Comparison of ENCODE assay signal across 9 cellular contexts in the genomic region with DNA sequence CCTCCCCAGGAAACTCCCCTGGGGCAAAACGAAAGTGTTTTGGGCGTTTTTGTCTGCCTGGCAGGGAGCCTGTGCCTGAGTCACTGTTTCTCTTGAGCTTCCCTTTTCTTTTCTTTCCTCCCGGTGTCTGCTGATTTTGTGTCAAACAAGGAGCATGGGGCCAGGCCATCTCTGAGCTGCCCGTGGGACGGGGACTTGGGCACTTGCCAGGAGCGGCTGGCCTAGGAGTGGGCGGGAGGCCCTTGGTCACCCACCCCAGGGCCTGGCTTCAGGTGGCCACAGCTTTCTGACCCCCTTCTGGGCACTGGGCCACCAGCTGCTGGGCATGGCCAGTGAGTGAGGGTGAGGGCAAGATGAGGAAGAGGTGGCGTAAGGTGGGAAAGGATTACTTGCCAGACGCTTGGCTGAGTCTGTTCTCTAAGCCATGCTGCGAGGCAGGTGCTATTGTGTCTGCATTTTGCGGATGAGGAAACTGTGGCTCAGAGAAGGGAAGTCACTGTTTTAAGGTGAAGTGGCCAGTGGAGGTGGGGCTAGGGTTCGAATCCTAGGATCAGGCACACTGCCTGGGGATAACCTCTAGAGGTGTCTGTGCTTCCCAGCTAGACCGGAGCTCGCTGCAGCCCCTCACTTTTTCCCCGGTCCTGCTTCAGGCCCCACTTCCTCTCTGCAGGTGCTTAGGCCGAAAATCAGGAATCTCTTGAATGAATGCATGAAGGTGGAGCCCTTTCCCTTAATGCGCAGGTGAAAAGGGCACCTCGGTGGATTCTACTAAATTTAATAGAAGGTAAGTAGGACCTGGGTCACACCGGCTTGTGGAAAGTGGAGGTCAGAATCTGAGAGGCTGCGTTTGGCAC. TPM values are rescaled to one million over a fixed set of nuclear protein-coding genes. Genes with fewer than 3 reads are reported as not detected.
DNase-seq lines count a peak whose midpoint lies in the region; ATAC-seq and TF ChIP-seq lines count a peak whose summit lies in the region.
"Had no signal": no experiment of that assay in that cellular context is flagged by ENCODE, and none has a peak within 500 bp of the region (broad histone marks: within the 10 kb centered on the region; RNA-seq: fewer than 3 reads in every experiment).

No MANE protein-coding gene starts in this region.

- H3K4me3 Mint-ChIP-seq in CD14-positive monocyte: peak overlapping the region; percentile 62 to 84
- peak overlapping the region; percentile 10 for H3K4me3 Mint-ChIP-seq in activated T-helper 2 cell treated with anti-CD3 and anti-CD28 coated beads, Interferon-gamma antibody, Interleukin-2, Interleukin-4, amounts not matched to agents 10 μg/mL and 5 μg/mL and 100 μg/mL, durations not matched to agents 14 hours and 24 hours and 36 hours (ENCODE audit: low read depth)
- no peak overlapping the region for H3K4me3 Mint-ChIP-seq in CD4-positive, alpha-beta T cell

- H3K56ac ChIP-seq in IMR-90 (ENCODE audit: extremely low read depth, insufficient read depth, low read length): no peak overlapping the region

- TF ChIP-seq CTCF in CD14-positive monocyte (IDR thresholded peaks at IDR 0.05) (no peak), IMR-90 (conservative IDR thresholded peaks at IDR 0.05; ENCODE audit: low read depth, low read length) (no peak), lower lobe of right lung (IDR thresholded peaks at IDR 0.05) (no peak), testis (IDR thresholded peaks at IDR 0.05) (no peak)
- no peak for TF ChIP-seq CTCF in CD4-positive, alpha-beta T cell (IDR thresholded peaks at IDR 0.05)

- no peak overlapping the region; the same call in 1 of the 2 replicates for H4K5ac ChIP-seq in IMR-90 (ENCODE audit: low read depth, low read length)

- no peak overlapping the region for H2BK120ac ChIP-seq in IMR-90 (ENCODE audit: low read depth, low read length)

- H2BK5ac ChIP-seq in IMR-90 (ENCODE audit: low read depth, low read length, poor library complexity, severe bottlenecking): no peak overlapping the region

- CTCF ChIA-PET in IMR-90 (lab: Yijun Ruan, JAX): interaction anchor here (0.8 to 1.1 kb wide), 2 partner anchors 348 to 474 kb away, joined by 3 read pairs; no protein-coding TSS in a partner anchor
- CTCF ChIA-PET in CD4-positive, alpha-beta T cell (lab: Charles Lee): interaction anchor here (3.0 kb wide), 1 partner anchor 349 kb away, joined by 12 read pairs; a partner anchor contains a TSS

- H2AK5ac ChIP-seq in IMR-90 (ENCODE audit: low read depth, low read length): no peak overlapping the region

- ATAC-seq in IMR-90 (ENCODE audit: low read depth) (no peak), lower lobe of right lung (peak; percentile 2 to 15), GM19455 (IDR thresholded peaks at IDR 0.05; ENCODE audit: unreplicated experiment) (no peak), GM19324 (IDR thresholded peaks at IDR 0.05; ENCODE audit: low FRiP score, unreplicated experiment) (no peak)
- ATAC-seq in CD4-positive, alpha-beta T cell (ENCODE audit: poor library complexity): no peak

- H3K4me1 Mint-ChIP-seq in CD14-positive monocyte: peaks cover 78% of the 10 kb centered on the region
- H3K4me1 Mint-ChIP-seq in activated T-helper 2 cell treated with anti-CD3 and anti-CD28 coated beads, Interferon-gamma antibody, Interleukin-2, Interleukin-4, amounts not matched to agents 10 μg/mL and 5 μg/mL and 100 μg/mL, durations not matched to agents 14 hours and 24 hours and 36 hours (ENCODE audit: low read depth): peaks cover 35% of the 10 kb centered on the region
- H3K4me1 Mint-ChIP-seq in CD4-positive, alpha-beta T cell (ENCODE audit: low read depth): peaks cover 33% of the 10 kb centered on the region

- no peak for TF ChIP-seq RAD21 in IMR-90 (IDR thresholded peaks at IDR 0.05; ENCODE audit: low read length)

- peak overlapping the region; percentile 95 to 99 (median 97) for H3K27ac Mint-ChIP-seq in CD14-positive monocyte
- H3K27ac Mint-ChIP-seq in activated T-helper 2 cell treated with anti-CD3 and anti-CD28 coated beads, Interferon-gamma antibody, Interleukin-2, Interleukin-4, amounts not matched to agents 10 μg/mL and 5 μg/mL and 100 μg/mL, durations not matched to agents 14 hours and 24 hours and 36 hours: peak overlapping the region; percentile 74
- H3K27ac Mint-ChIP-seq in CD4-positive, alpha-beta T cell: no peak overlapping the region

- TF ChIP-seq POLR2A in IMR-90 (IDR thresholded peaks at IDR 0.05; ENCODE audit: low read depth, low read length) (no peak), testis (IDR thresholded peaks at IDR 0.05) (no peak)

- 9% methylated on average over 7 of the region's 20 CpGs; no CpG with 5 or more reads in 1 of the 2 experiments for whole genome bisulfite sequencing in IMR-90 (ENCODE audit: extremely low coverage in 2 of 2, insufficient read length in 1 of 2), 2 experiments
- 78% methylated on average over 20 of the region's 20 CpGs for WGBS in testis, 2 donors

- H3K4me2 ChIP-seq in IMR-90 (ENCODE audit: low read depth, low read length): peak overlapping the region; percentile 66

- H3K4me3 ChIP-seq in IMR-90 (ENCODE audit: insufficient read depth, low read depth, low read length) (no peak overlapping the region; the same call in 1 of the 2 replicates), lower lobe of right lung (peak overlapping the region; percentile 9), testis (no peak overlapping the region)

- BruUV-seq in IMR-90 (replicated peaks; lab: Mats Ljungman, UMichigan): no TSS peak

- H3K23ac ChIP-seq in IMR-90 (ENCODE audit: low read depth, low read length): no peak overlapping the region

- H2BK20ac ChIP-seq in IMR-90 (ENCODE audit: low read depth, low read length): no peak overlapping the region

- POLR2A ChIA-PET in IMR-90 (lab: Charles Lee; ENCODE audit: unreplicated experiment): no interaction called here
- POLR2A ChIA-PET in CD4-positive, alpha-beta T cell (lab: Charles Lee): no interaction called here

- peaks cover 12% of the 10 kb centered on the region; the same call in 1 of the 2 replicates for H3K4me1 ChIP-seq in IMR-90 (ENCODE audit: control insufficient read depth, insufficient read depth, low read length)
- peaks cover 53% of the 10 kb centered on the region for H3K4me1 ChIP-seq in lower lobe of right lung
- H3K4me1 ChIP-seq in testis: peaks cover 24% of the 10 kb centered on the region

- H3K36me3 ChIP-seq in IMR-90 (ENCODE audit: control insufficient read depth, insufficient read depth, low read length) (no peaks in the 10 kb centered on the region), lower lobe of right lung (no peaks in the 10 kb centered on the region), testis (ENCODE audit: low read depth, missing control alignments) (no peaks in the 10 kb centered on the region)

- H3K14ac ChIP-seq in IMR-90 (replicated peaks; ENCODE audit: low read depth, low read length): no peak overlapping the region

- no peak overlapping the region for H4K8ac ChIP-seq in IMR-90 (ENCODE audit: low read depth in 2 of 2, low read length in 2 of 2)

- H3K9me3 ChIP-seq in IMR-90 (ENCODE audit: control insufficient read depth, insufficient read depth, low read length) (no peaks in the 10 kb centered on the region), lower lobe of right lung (no peaks in the 10 kb centered on the region), testis (no peaks in the 10 kb centered on the region)
- H3K9me3 ChIP-seq in CD4-positive, alpha-beta T cell (ENCODE audit: control insufficient read depth, low read length): no peaks in the 10 kb centered on the region

- DNase-seq in CD14-positive monocyte (ENCODE audit: low spot score): peak; percentile 90
- DNase-seq in IMR-90: peak; percentile 49
- DNase-seq in activated T-helper 2 cell treated with anti-CD3 and anti-CD28 coated beads, Interferon-gamma antibody, Interleukin-2, Interleukin-4, amounts not matched to agents 10 μg/mL and 5 μg/mL and 100 μg/mL, durations not matched to agents 14 hours and 24 hours and 36 hours (ENCODE audit: low spot score): no peak
- peak; percentile 74 for DNase-seq in lower lobe of right lung
- no peak for DNase-seq in CD4-positive, alpha-beta T cell
- DNase-seq in testis: no peak

- H2BK15ac ChIP-seq in IMR-90 (ENCODE audit: low read depth, low read length): no peak overlapping the region

- dilution Hi-C loops in IMR-90 (cut with HindIII; ENCODE audit: low sequenced_read_pairs, unreplicated experiment): no loop called here

- no peaks in the 10 kb centered on the region for H3K79me1 ChIP-seq in IMR-90 (ENCODE audit: low read depth in 1 of 2, low read length in 2 of 2)

- in situ Hi-C loops in IMR-90 (cut with MboI; ENCODE audit: low sequenced_read_pairs): loop anchor here (5.0 kb wide), 3 partner anchors 273 to 473 kb away; a partner anchor contains a TSS

- H3K36me3 Mint-ChIP-seq in CD14-positive monocyte: no peaks in the 10 kb centered on the region
- no peaks in the 10 kb centered on the region for H3K36me3 Mint-ChIP-seq in activated T-helper 2 cell treated with anti-CD3 and anti-CD28 coated beads, Interferon-gamma antibody, Interleukin-2, Interleukin-4, amounts not matched to agents 10 μg/mL and 5 μg/mL and 100 μg/mL, durations not matched to agents 14 hours and 24 hours and 36 hours (ENCODE audit: low read depth)
- H3K36me3 Mint-ChIP-seq in CD4-positive, alpha-beta T cell (ENCODE audit: low read depth): no peaks in the 10 kb centered on the region

- H3K27me3 ChIP-seq in IMR-90 (ENCODE audit: control insufficient read depth, insufficient read depth, low read length) (peaks cover 4% of the 10 kb centered on the region; the same call in 1 of the 2 replicates), lower lobe of right lung (ENCODE audit: low read depth) (no peaks in the 10 kb centered on the region), testis (no peaks in the 10 kb centered on the region)
- H3K27me3 ChIP-seq in CD4-positive, alpha-beta T cell (ENCODE audit: control insufficient read depth, insufficient read depth, low read length): no peaks in the 10 kb centered on the region

- H3K27me3 Mint-ChIP-seq in CD14-positive monocyte (ENCODE audit: low read depth in 3 of 3): peaks cover 1 to 11% (median 3%) of the 10 kb centered on the region in 3 donors
- peaks cover 7% of the 10 kb centered on the region for H3K27me3 Mint-ChIP-seq in activated T-helper 2 cell treated with anti-CD3 and anti-CD28 coated beads, Interferon-gamma antibody, Interleukin-2, Interleukin-4, amounts not matched to agents 10 μg/mL and 5 μg/mL and 100 μg/mL, durations not matched to agents 14 hours and 24 hours and 36 hours (ENCODE audit: low read depth)
- H3K27me3 Mint-ChIP-seq in CD4-positive, alpha-beta T cell: no peaks in the 10 kb centered on the region

- H2AFZ ChIP-seq in IMR-90 (replicated peaks; ENCODE audit: low read length, poor library complexity): peak overlapping the region; percentile 84

- no peak overlapping the region for H3K4ac ChIP-seq in IMR-90 (ENCODE audit: low read depth, low read length)

- no peak overlapping the region for H3K18ac ChIP-seq in IMR-90 (ENCODE audit: low read depth, low read length)

- H4K91ac ChIP-seq in IMR-90 (ENCODE audit: insufficient read depth, low read depth, low read length): no peak overlapping the region

- H2AK9ac ChIP-seq in IMR-90 (replicated peaks; ENCODE audit: low read depth, low read length, poor library complexity): peak overlapping the region; percentile 44

- intact Hi-C loops in CD14-positive monocyte (cut with micrococcal nuclease): loop anchor here (2.0 to 10.0 kb wide), 5 partner anchors 43 to 348 kb away; a partner anchor contains a TSS
- intact Hi-C loops in IMR-90 (cut with micrococcal nuclease): no loop called here
- intact Hi-C loops in activated T-helper 2 cell treated with anti-CD3 and anti-CD28 coated beads, Interferon-gamma antibody, Interleukin-2, Interleukin-4, amounts not matched to agents 10 μg/mL and 5 μg/mL and 100 μg/mL, durations not matched to agents 14 hours and 24 hours and 36 hours (cut with micrococcal nuclease): loop anchor here (5.0 kb wide), 1 partner anchor 368 kb away; a partner anchor contains a TSS
- intact Hi-C loops in lower lobe of right lung (cut with DNase I): no loop called here
- intact Hi-C loops in CD4-positive, alpha-beta T cell (cut with DNase I, micrococcal nuclease): loop anchor here (5.0 kb wide), 4 partner anchors 163 to 1153 kb away; a partner anchor contains a TSS
- intact Hi-C loops in testis (cut with DNase I; ENCODE audit: low total_unique reads): no loop called here

- no peaks in the 10 kb centered on the region for H4K20me1 ChIP-seq in IMR-90 (ENCODE audit: insufficient read depth, low read length)

- H3K27ac ChIP-seq in IMR-90 (ENCODE audit: insufficient read depth, low read length) (no peak overlapping the region), lower lobe of right lung (peak overlapping the region; percentile 69), testis (no peak overlapping the region)
- H3K27ac ChIP-seq in CD4-positive, alpha-beta T cell (ENCODE audit: low read depth, low read length): no peak overlapping the region

- no peaks in the 10 kb centered on the region for H3K9me3 Mint-ChIP-seq in CD14-positive monocyte
- no peaks in the 10 kb centered on the region for H3K9me3 Mint-ChIP-seq in activated T-helper 2 cell treated with anti-CD3 and anti-CD28 coated beads, Interferon-gamma antibody, Interleukin-2, Interleukin-4, amounts not matched to agents 10 μg/mL and 5 μg/mL and 100 μg/mL, durations not matched to agents 14 hours and 24 hours and 36 hours
- no peaks in the 10 kb centered on the region for H3K9me3 Mint-ChIP-seq in CD4-positive, alpha-beta T cell

- H3K9ac ChIP-seq in IMR-90 (ENCODE audit: low read depth, low read length): no peak overlapping the region

- H3K9me1 ChIP-seq in IMR-90 (ENCODE audit: insufficient read depth, low read length): no peaks in the 10 kb centered on the region; the same call in 1 of the 2 replicates

RNA-seq across cellular contexts. Expression of a gene that starts 7.8 kb away (rescaled TPM):
- polyA plus RNA-seq in CD14-positive monocyte: 10 to 100 TPM; 36.0 to 69.7 TPM
- not detected in 2 replicates for total RNA-seq in IMR-90 (2012; rRNA removed)
- polyA plus RNA-seq in IMR-90 (2012; rRNA removed): not detected in 2 replicates
- polyA plus RNA-seq in IMR-90 (2012; cell fraction: cytosol; rRNA removed): not detected in 2 replicates
- polyA plus RNA-seq in IMR-90 (2012; cell fraction: nucleus; rRNA removed; ENCODE audit: low replicate concordance): not detected in 2 replicates
- total RNA-seq in activated T-helper 2 cell treated with anti-CD3 and anti-CD28 coated beads, Interferon-gamma antibody, Interleukin-2, Interleukin-4, amounts not matched to agents 10 μg/mL and 5 μg/mL and 100 μg/mL, durations not matched to agents 14 hours and 24 hours and 36 hours: 0.21 and 0.23 TPM in 2 replicates
- total RNA-seq in lower lobe of right lung: 21.8 TPM
- total RNA-seq in CD4-positive, alpha-beta T cell: under 1 TPM; 0.34 to 0.38 TPM
- 1 to 10 TPM in 1 of 2 donors, under 1 TPM in 1; 0.71 to 1.2 TPM for total RNA-seq in testis
- polyA plus RNA-seq in testis (ENCODE audit: insufficient read depth, low read depth, low replicate concordance): 2.8 TPM
- total RNA-seq: SK-MEL-5 had no signal

Comparison
In these comparisons a context has a peak if more than half of its experiments do, and no peak if none do; other contexts are left out.
1. DNase-seq: peak in CD14-positive monocyte (single experiment), IMR-90 (single experiment) and lower lobe of right lung (single experiment); none in activated T-helper 2 cell treated with anti-CD3 and anti-CD28 coated beads, Interferon-gamma antibody, Interleukin-2, Interleukin-4, amounts not matched to agents 10 μg/mL and 5 μg/mL and 100 μg/mL, durations not matched to agents 14 hours and 24 hours and 36 hours (single experiment), CD4-positive, alpha-beta T cell (0 of 10) and testis (single experiment).
2. ATAC-seq: peak in lower lobe of right lung (2 of 2); none in IMR-90 (single experiment), CD4-positive, alpha-beta T cell (single experiment), GM19455 (single experiment) and GM19324 (single experiment).
3. RNA of a gene that starts 7.8 kb away (total RNA-seq): 21.8 TPM in lower lobe of right lung (single experiment); 0.71 to 1.2 TPM in testis, 0.34 to 0.38 TPM in CD4-positive, alpha-beta T cell, 0.21 to 0.23 TPM in activated T-helper 2 cell treated with anti-CD3 and anti-CD28 coated beads, Interferon-gamma antibody, Interleukin-2, Interleukin-4, amounts not matched to agents 10 μg/mL and 5 μg/mL and 100 μg/mL, durations not matched to agents 14 hours and 24 hours and 36 hours and not detected in IMR-90; every median in the first group is over 10 times any median in the second.
4. intact Hi-C loops: an anchor here in CD14-positive monocyte (2.0 to 10.0 kb wide), activated T-helper 2 cell treated with anti-CD3 and anti-CD28 coated beads, Interferon-gamma antibody, Interleukin-2, Interleukin-4, amounts not matched to agents 10 μg/mL and 5 μg/mL and 100 μg/mL, durations not matched to agents 14 hours and 24 hours and 36 hours (5.0 kb wide) and CD4-positive, alpha-beta T cell (5.0 kb wide); none called in IMR-90, lower lobe of right lung and testis.